Comparison of ENCODE assay signal across 30 cellular contexts in genomic region chr1:24713736-24714135, GRCh38. TPM values are rescaled to one million over a fixed set of nuclear protein-coding genes. Genes with fewer than 3 reads are reported as not detected.
DNase-seq lines count a peak whose midpoint lies in the region; ATAC-seq and TF ChIP-seq lines count a peak whose summit lies in the region.
"Had no signal": no experiment of that assay in that cellular context is flagged by ENCODE, and none has a peak within 500 bp of the region (broad histone marks: within the 10 kb centered on the region; RNA-seq: fewer than 3 reads in every experiment).

No MANE protein-coding gene starts in this region.

- no peaks in the 10 kb centered on the region for H3K27me3 ChIP-seq in dorsolateral prefrontal cortex
- no peaks in the 10 kb centered on the region for H3K27me3 ChIP-seq in osteoblast (ENCODE audit: insufficient read depth, low read length)
- H3K27me3 ChIP-seq in lower lobe of right lung (ENCODE audit: low read depth): no peaks in the 10 kb centered on the region
- H3K27me3 ChIP-seq: upper lobe of left lung had no signal

- ATAC-seq in lower lobe of right lung: no peak
- no peak for ATAC-seq in HG03521 (IDR thresholded peaks at IDR 0.05; ENCODE audit: unreplicated experiment)
- ATAC-seq: left ventricle myocardium superior; naive thymus-derived CD8-positive, alpha-beta T cell; Panc1; stimulated activated memory B cell treated with anti-CD40 and anti-IgM and Interleukin-4, amounts not matched to agents 10 μg/mL and 1 μg/mL and 100 μg/mL, for 72 hours had no signal

- H2AFZ ChIP-seq in osteoblast (ENCODE audit: low read length): peak overlapping the region; percentile 33

- DNase-seq in DMS53 treated with DMSO at 0.1 percent for 48 hours (lab: John Stamatoyannopoulos, UW; ENCODE audit: unreplicated experiment) (peak; percentile 15), DMS53 (lab: John Stamatoyannopoulos, UW) (no peak), NCI-H226 (peak; percentile 37), dorsolateral prefrontal cortex (no peak), osteoblast (ENCODE audit: insufficient read length, low spot score, missing footprints) (no peak), lower lobe of right lung (no peak), NCI-H748 treated with DMSO at 0.1 percent for 48 hours (lab: John Stamatoyannopoulos, UW) (no peak)
- DNase-seq: activated CD4-positive, alpha-beta T cell treated with anti-CD3 and anti-CD28 coated beads for 48 hours; activated gamma-delta T cell; activated naive CD8-positive, alpha-beta T cell treated with anti-CD3 and anti-CD28 coated beads for 36 hours; activated T-cell treated with anti-CD3 and anti-CD28 coated beads, Interleukin-2, amount 50 U/mL, for 1 hour; anterior cingulate cortex; C1 segment of cervical spinal cord; DMS153; effector memory CD4-positive, alpha-beta T cell; erythroblast; glutamatergic neuron; left ventricle myocardium superior; naive thymus-derived CD8-positive, alpha-beta T cell; NCI-H1092; NCI-H1694 treated with DMSO at 0.1 percent for 48 hours; NCI-H2171 treated with DMSO at 0.1 percent for 48 hours; NCI-H526; occipital lobe; SHP77 treated with DMSO at 0.1 percent for 48 hours; upper lobe of left lung had no signal

- H3K4me1 ChIP-seq in osteoblast (ENCODE audit: insufficient read depth, low read length) (peaks cover 48% of the 10 kb centered on the region), lower lobe of right lung (peaks cover 22% of the 10 kb centered on the region)

- H4K20me1 ChIP-seq in osteoblast (ENCODE audit: insufficient read depth, low read length): no peaks in the 10 kb centered on the region

- peaks cover 21% of the 10 kb centered on the region for H3K79me2 ChIP-seq in osteoblast (ENCODE audit: insufficient read depth, low read length)

- H3K36me3 ChIP-seq in osteoblast (ENCODE audit: insufficient read depth, low read length): no peaks in the 10 kb centered on the region
- H3K36me3 ChIP-seq in lower lobe of right lung: no peaks in the 10 kb centered on the region
- H3K36me3 ChIP-seq: upper lobe of left lung had no signal

- H3K4me2 ChIP-seq in osteoblast (ENCODE audit: insufficient read depth, low read length): no peak overlapping the region

- no peak overlapping the region for H3K4me3 ChIP-seq in dorsolateral prefrontal cortex
- H3K4me3 ChIP-seq in osteoblast (ENCODE audit: insufficient read depth, low read length): no peak overlapping the region
- H3K4me3 ChIP-seq in lower lobe of right lung: no peak overlapping the region
- H3K4me3 ChIP-seq: upper lobe of left lung had no signal

- intact Hi-C loops in dorsolateral prefrontal cortex (cut with DNase I) (loop anchor here (1.0 to 2.0 kb wide), 3 partner anchors 8 to 31 kb away; partner anchors contain the start of gene CLIC4 (in 1 of the 2)), lower lobe of right lung (cut with DNase I) (no loop called here)

- H3K27ac ChIP-seq in dorsolateral prefrontal cortex (peak overlapping the region in 51 of 59 donors; percentile 31 to 98 (median 93)), osteoblast (ENCODE audit: low read depth, low read length) (peak overlapping the region; percentile 94), lower lobe of right lung (no peak overlapping the region)
- H3K27ac ChIP-seq: 22Rv1, upper lobe of left lung had no signal

- TF ChIP-seq CTCF in dorsolateral prefrontal cortex (IDR thresholded peaks at IDR 0.05 in 54 of 56, conservative IDR thresholded peaks at IDR 0.05 in 2 of 56; ENCODE audit: low read depth in 1 of 56, partially characterized antibody in 56 of 56) (no peak), osteoblast (IDR thresholded peaks at IDR 0.05; ENCODE audit: extremely low read depth, low read depth, low read length) (no peak), lower lobe of right lung (IDR thresholded peaks at IDR 0.05) (no peak)

- H3K9me3 ChIP-seq in osteoblast (ENCODE audit: low read depth, low read length) (no peaks in the 10 kb centered on the region), lower lobe of right lung (no peaks in the 10 kb centered on the region)
- H3K9me3 ChIP-seq: upper lobe of left lung had no signal

RNA-seq across cellular contexts. Expression of gene CLIC4, which starts 31.5 kb away (rescaled TPM):
- total RNA-seq in dorsolateral prefrontal cortex: 100 to 1,000 TPM in 39 of 120 experiments, 10 to 100 TPM in 81; 39.8 to 251 (median 85.5) TPM
- 697 and 711 TPM in 2 replicates for total RNA-seq in osteoblast
- 169 TPM for total RNA-seq in lower lobe of right lung

Comparison
In these comparisons a context has a peak if more than half of its experiments do, and no peak if none do; other contexts are left out.
1. DNase-seq: peak in DMS53 treated with DMSO at 0.1 percent for 48 hours (single experiment) and NCI-H226 (single experiment); none in DMS53 (single experiment), dorsolateral prefrontal cortex (0 of 10), osteoblast (single experiment), lower lobe of right lung (single experiment) and NCI-H748 treated with DMSO at 0.1 percent for 48 hours (single experiment).